Comparison of ENCODE assay signal across 10 cellular contexts in the genomic region with DNA sequence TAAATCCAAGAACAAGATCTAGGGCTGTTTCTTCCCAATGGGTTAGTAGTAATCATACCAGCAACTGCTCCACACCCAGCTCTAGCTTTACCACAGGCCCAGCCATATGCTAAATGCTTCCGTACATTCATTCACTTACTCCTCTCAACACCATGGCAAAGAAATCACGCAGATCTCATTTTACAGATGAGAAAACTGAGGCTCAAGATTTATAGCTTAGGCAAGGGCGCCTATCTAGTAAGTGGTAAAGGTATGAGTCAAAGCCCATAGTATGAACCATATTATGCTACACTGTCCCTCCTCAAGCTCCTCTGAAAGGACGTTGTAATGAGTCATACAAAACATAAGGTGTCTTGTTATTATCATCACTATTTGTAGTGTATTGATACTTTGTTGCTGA.
DNase-seq lines count a peak whose midpoint lies in the region; ATAC-seq and TF ChIP-seq lines count a peak whose summit lies in the region.
"Had no signal": no experiment of that assay in that cellular context is flagged by ENCODE, and none has a peak within 500 bp of the region (broad histone marks: within the 10 kb centered on the region; RNA-seq: fewer than 3 reads in every experiment).

No MANE protein-coding gene starts in this region.

- H3K4me3 ChIP-seq in adrenal gland, result no peak overlapping the region

- no peak overlapping the region for H3K27ac ChIP-seq in foreskin keratinocyte
- H3K27ac ChIP-seq in adrenal gland, result no peak overlapping the region

- in situ Hi-C loops in KBM-7 (cut with MboI; ENCODE audit: low pct_unique_long_range_greater_than_20kb, low sequenced_read_pairs), result no loop called here

- WGBS in adrenal gland, 4 donors, result 85 to 93% (median 89%) methylated on average over 4 of the region's 4 CpGs

- DNase-seq in foreskin keratinocyte (peak in 1 of 2 donors; percentile 63), adrenal gland (no peak), KBM-7 (no peak), cerebellum (ENCODE audit: low spot score) (no peak), NCI-H1092 treated with DMSO at 0.1 percent for 48 hours (lab: John Stamatoyannopoulos, UW) (no peak)
- DNase-seq: activated CD4-positive, CD25-positive, alpha-beta regulatory T cell; NCI-H1694 treated with DMSO at 0.1 percent for 48 hours had no signal

- intact Hi-C loops in adrenal gland (cut with DNase I), result no loop called here

- no peak for TF ChIP-seq POLR2A in adrenal gland (IDR thresholded peaks at IDR 0.05)

- ATAC-seq in GM18861 (IDR thresholded peaks at IDR 0.05; ENCODE audit: unreplicated experiment) (peak; percentile 88), GM21528 (IDR thresholded peaks at IDR 0.05; ENCODE audit: low FRiP score, unreplicated experiment) (peak; percentile 62), HG03442 (IDR thresholded peaks at IDR 0.05; ENCODE audit: unreplicated experiment) (peak; percentile 88), foreskin keratinocyte (peak; percentile 77)

- no peak for TF ChIP-seq CTCF in foreskin keratinocyte (conservative IDR thresholded peaks at IDR 0.05)
- no peak for TF ChIP-seq CTCF in adrenal gland (IDR thresholded peaks at IDR 0.05)

- no peaks in the 10 kb centered on the region for H3K9me3 ChIP-seq in adrenal gland (replicated peaks in 1 of 3)

- no peaks in the 10 kb centered on the region for H3K36me3 ChIP-seq in adrenal gland (replicated peaks in 1 of 2)

- H3K27me3 ChIP-seq in foreskin keratinocyte (no peaks in the 10 kb centered on the region), adrenal gland (no peaks in the 10 kb centered on the region)

- H3K4me1 ChIP-seq in foreskin keratinocyte (peaks cover 36% of the 10 kb centered on the region), adrenal gland (replicated peaks in 1 of 2) (peaks cover 33 to 41% of the 10 kb centered on the region in 2 donors)
